ENCODE assay signal across 2 cellular contexts in the genomic region with DNA sequence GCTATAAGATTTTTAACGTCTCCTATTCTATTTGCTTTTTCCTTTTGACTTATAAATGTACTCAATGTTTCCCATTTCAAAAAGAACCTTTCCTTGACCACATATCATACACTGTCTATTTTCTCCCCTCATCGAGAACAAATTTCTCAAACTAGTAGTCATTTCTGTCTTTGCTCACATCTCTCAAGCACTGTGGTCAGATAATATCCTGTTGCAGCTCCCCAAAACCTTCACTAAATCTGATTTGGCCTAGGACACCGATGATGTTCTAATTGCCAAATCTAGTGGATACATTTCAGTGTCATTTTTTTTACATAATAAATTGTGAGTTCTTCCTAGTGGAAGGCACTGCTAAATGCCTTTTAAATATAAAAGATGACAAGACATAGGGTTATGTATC.
TF ChIP-seq lines count a peak whose summit lies in the region.

No MANE protein-coding gene starts in this region.

TF ChIP-seq in HepG2, 621 proteins besides CTCF, POLR2A, EP300 and RAD21:
- TF ChIP-seq, protein P1, sequence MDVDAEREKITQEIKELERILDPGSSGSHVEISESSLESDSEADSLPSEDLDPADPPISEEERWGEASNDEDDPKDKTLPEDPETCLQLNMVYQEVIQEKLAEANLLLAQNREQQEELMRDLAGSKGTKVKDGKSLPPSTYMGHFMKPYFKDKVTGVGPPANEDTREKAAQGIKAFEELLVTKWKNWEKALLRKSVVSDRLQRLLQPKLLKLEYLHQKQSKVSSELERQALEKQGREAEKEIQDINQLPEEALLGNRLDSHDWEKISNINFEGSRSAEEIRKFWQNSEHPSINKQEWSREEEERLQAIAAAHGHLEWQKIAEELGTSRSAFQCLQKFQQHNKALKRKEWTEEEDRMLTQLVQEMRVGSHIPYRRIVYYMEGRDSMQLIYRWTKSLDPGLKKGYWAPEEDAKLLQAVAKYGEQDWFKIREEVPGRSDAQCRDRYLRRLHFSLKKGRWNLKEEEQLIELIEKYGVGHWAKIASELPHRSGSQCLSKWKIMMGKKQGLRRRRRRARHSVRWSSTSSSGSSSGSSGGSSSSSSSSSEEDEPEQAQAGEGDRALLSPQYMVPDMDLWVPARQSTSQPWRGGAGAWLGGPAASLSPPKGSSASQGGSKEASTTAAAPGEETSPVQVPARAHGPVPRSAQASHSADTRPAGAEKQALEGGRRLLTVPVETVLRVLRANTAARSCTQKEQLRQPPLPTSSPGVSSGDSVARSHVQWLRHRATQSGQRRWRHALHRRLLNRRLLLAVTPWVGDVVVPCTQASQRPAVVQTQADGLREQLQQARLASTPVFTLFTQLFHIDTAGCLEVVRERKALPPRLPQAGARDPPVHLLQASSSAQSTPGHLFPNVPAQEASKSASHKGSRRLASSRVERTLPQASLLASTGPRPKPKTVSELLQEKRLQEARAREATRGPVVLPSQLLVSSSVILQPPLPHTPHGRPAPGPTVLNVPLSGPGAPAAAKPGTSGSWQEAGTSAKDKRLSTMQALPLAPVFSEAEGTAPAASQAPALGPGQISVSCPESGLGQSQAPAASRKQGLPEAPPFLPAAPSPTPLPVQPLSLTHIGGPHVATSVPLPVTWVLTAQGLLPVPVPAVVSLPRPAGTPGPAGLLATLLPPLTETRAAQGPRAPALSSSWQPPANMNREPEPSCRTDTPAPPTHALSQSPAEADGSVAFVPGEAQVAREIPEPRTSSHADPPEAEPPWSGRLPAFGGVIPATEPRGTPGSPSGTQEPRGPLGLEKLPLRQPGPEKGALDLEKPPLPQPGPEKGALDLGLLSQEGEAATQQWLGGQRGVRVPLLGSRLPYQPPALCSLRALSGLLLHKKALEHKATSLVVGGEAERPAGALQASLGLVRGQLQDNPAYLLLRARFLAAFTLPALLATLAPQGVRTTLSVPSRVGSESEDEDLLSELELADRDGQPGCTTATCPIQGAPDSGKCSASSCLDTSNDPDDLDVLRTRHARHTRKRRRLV (CRISPR knock-in tag; IDR thresholded peaks at IDR 0.05), result no peak
- TF ChIP-seq, protein P2, sequence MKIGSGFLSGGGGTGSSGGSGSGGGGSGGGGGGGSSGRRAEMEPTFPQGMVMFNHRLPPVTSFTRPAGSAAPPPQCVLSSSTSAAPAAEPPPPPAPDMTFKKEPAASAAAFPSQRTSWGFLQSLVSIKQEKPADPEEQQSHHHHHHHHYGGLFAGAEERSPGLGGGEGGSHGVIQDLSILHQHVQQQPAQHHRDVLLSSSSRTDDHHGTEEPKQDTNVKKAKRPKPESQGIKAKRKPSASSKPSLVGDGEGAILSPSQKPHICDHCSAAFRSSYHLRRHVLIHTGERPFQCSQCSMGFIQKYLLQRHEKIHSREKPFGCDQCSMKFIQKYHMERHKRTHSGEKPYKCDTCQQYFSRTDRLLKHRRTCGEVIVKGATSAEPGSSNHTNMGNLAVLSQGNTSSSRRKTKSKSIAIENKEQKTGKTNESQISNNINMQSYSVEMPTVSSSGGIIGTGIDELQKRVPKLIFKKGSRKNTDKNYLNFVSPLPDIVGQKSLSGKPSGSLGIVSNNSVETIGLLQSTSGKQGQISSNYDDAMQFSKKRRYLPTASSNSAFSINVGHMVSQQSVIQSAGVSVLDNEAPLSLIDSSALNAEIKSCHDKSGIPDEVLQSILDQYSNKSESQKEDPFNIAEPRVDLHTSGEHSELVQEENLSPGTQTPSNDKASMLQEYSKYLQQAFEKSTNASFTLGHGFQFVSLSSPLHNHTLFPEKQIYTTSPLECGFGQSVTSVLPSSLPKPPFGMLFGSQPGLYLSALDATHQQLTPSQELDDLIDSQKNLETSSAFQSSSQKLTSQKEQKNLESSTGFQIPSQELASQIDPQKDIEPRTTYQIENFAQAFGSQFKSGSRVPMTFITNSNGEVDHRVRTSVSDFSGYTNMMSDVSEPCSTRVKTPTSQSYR (CRISPR knock-in tag; IDR thresholded peaks at IDR 0.05; ENCODE audit: borderline replicate concordance), result no peak
- TF ChIP-seq DNMT1 (CRISPR knock-in tag; IDR thresholded peaks at IDR 0.05), result no peak
- no peak for TF ChIP-seq KLF13 (CRISPR knock-in tag; IDR thresholded peaks at IDR 0.05)
- TF ChIP-seq ZNF138 (CRISPR knock-in tag; IDR thresholded peaks at IDR 0.05; ENCODE audit: low read depth), result no peak
- no peak for TF ChIP-seq RELA (CRISPR knock-in tag; IDR thresholded peaks at IDR 0.05)
- no peak for TF ChIP-seq ZBTB38 (CRISPR knock-in tag; IDR thresholded peaks at IDR 0.05)
- TF ChIP-seq ZC3H4 (CRISPR knock-in tag; IDR thresholded peaks at IDR 0.05; ENCODE audit: borderline replicate concordance), result no peak
- TF ChIP-seq, protein P3, sequence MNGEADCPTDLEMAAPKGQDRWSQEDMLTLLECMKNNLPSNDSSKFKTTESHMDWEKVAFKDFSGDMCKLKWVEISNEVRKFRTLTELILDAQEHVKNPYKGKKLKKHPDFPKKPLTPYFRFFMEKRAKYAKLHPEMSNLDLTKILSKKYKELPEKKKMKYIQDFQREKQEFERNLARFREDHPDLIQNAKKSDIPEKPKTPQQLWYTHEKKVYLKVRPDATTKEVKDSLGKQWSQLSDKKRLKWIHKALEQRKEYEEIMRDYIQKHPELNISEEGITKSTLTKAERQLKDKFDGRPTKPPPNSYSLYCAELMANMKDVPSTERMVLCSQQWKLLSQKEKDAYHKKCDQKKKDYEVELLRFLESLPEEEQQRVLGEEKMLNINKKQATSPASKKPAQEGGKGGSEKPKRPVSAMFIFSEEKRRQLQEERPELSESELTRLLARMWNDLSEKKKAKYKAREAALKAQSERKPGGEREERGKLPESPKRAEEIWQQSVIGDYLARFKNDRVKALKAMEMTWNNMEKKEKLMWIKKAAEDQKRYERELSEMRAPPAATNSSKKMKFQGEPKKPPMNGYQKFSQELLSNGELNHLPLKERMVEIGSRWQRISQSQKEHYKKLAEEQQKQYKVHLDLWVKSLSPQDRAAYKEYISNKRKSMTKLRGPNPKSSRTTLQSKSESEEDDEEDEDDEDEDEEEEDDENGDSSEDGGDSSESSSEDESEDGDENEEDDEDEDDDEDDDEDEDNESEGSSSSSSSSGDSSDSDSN (CRISPR knock-in tag; IDR thresholded peaks at IDR 0.05), result no peak
- TF ChIP-seq NFATC3 (CRISPR knock-in tag; IDR thresholded peaks at IDR 0.05), result no peak

TF ChIP-seq in GM12878, 131 proteins besides CTCF, POLR2A, EP300 and RAD21:
- TF ChIP-seq CHD4 (IDR thresholded peaks at IDR 0.05) (no peak), DPF2 (IDR thresholded peaks at IDR 0.05) (no peak), RUNX3 (IDR thresholded peaks at IDR 0.05; ENCODE audit: low read length) (peak; percentile 14; the same call in 1 of the 2 replicates)
